ENCODE assay signal across 1 cellular context in genomic region chr1:226308723-226309397, GRCh38.
A peak's percentile ranks its signal among the peaks of the same experiment; 100 is the strongest.
TF ChIP-seq lines count a peak whose summit lies in the region.

Gene LIN9, minus strand, starts transcription at chr1:226309164. Its CDS starts 25 bp downstream, at chr1:226309139.

TF ChIP-seq in K562, 482 proteins besides CTCF, POLR2A, EP300 and RAD21 (continued from another document and continues in another):
- TF ChIP-seq CHD7 (IDR thresholded peaks at IDR 0.05; ENCODE audit: low read depth, low read length) (no peak), HNRNPLL (IDR thresholded peaks at IDR 0.05; ENCODE audit: low read depth, low read length, poor library complexity, severe bottlenecking) (no peak), ILK (tag; IDR thresholded peaks at IDR 0.05; ENCODE audit: borderline replicate concordance, low read depth) (no peak), ATF7 (IDR thresholded peaks at IDR 0.05) (no peak), HNRNPL (IDR thresholded peaks at IDR 0.05; ENCODE audit: low read depth, low read length) (peak; percentile 55; the same call in 1 of the 2 replicates), ZNF707 (CRISPR knock-in tag; conservative IDR thresholded peaks at IDR 0.05) (no peak), KAT7 (CRISPR knock-in tag; IDR thresholded peaks at IDR 0.05; ENCODE audit: borderline replicate concordance) (peak; percentile 96), ESRRA (IDR thresholded peaks at IDR 0.05; ENCODE audit: borderline replicate concordance, low read depth) (no peak; the same call in 1 of the 2 replicates), MAFF (IDR thresholded peaks at IDR 0.05; ENCODE audit: low read length) (no peak), BACH1 (tag; IDR thresholded peaks at IDR 0.05) (no peak), ZNF644 (tag; IDR thresholded peaks at IDR 0.05; ENCODE audit: low read depth) (no peak), HES1 (IDR thresholded peaks at IDR 0.05; ENCODE audit: low read depth) (no peak), CCAR2 (IDR thresholded peaks at IDR 0.05; ENCODE audit: low read depth, low read length) (no peak), FOXP4 (CRISPR knock-in tag; IDR thresholded peaks at IDR 0.05; ENCODE audit: borderline replicate concordance) (0 out of 2 replicates have a peak, but pooled peaks have one; percentile 23), BRF1 (IDR thresholded peaks at IDR 0.05; ENCODE audit: borderline replicate concordance, extremely low read depth, insufficient read length) (no peak), RBBP5 (IDR thresholded peaks at IDR 0.05; ENCODE audit: borderline replicate concordance, insufficient read depth, low read length, poor library complexity, severe bottlenecking) (peak; percentile 90), MAX (CRISPR knock-in tag; IDR thresholded peaks at IDR 0.05) (no peak), SRSF7 (optimal IDR thresholded peaks at IDR 0.05; ENCODE audit: low read depth, low read length) (no peak), DIDO1 (tag; IDR thresholded peaks at IDR 0.05; ENCODE audit: low read depth) (peak; percentile 42; the same call in 1 of the 2 replicates), FOXK1 (CRISPR knock-in tag; IDR thresholded peaks at IDR 0.05; ENCODE audit: borderline replicate concordance) (no peak), PHB2 (IDR thresholded peaks at IDR 0.05; ENCODE audit: low read depth) (no peak), ZNF384 (IDR thresholded peaks at IDR 0.05; ENCODE audit: low read depth, low read length) (peak; percentile 55; the same call in 1 of the 2 replicates), HEY1 (CRISPR knock-in tag; IDR thresholded peaks at IDR 0.05; ENCODE audit: borderline replicate concordance) (no peak), ZMIZ1 (IDR thresholded peaks at IDR 0.05; ENCODE audit: low read depth in 2 of 2, low read length in 2 of 2) (peak in 1 of 2 experiments; percentile 74; a peak in 2 of 4 replicates), MBD2 (IDR thresholded peaks at IDR 0.05; ENCODE audit: borderline replicate concordance, low read depth) (0 out of 2 replicates have a peak, but pooled peaks have one; percentile 34), HMG20B (CRISPR knock-in tag; IDR thresholded peaks at IDR 0.05) (no peak), VEZF1 (CRISPR knock-in tag; IDR thresholded peaks at IDR 0.05) (peak; percentile 98), ZNF324 (CRISPR knock-in tag; IDR thresholded peaks at IDR 0.05) (no peak), HDAC2 (IDR thresholded peaks at IDR 0.05) (peak; percentile 69), KDM5B (IDR thresholded peaks at IDR 0.05; ENCODE audit: insufficient replicate concordance, low read depth, low read length) (peak; percentile 96), CREB1 (IDR thresholded peaks at IDR 0.05) (no peak), CREB1 (CRISPR knock-in tag; IDR thresholded peaks at IDR 0.05) (0 out of 2 replicates have a peak, but pooled peaks have one; percentile 14), PHF21A (IDR thresholded peaks at IDR 0.05; ENCODE audit: borderline replicate concordance, low read depth) (no peak), TFE3 (CRISPR knock-in tag; IDR thresholded peaks at IDR 0.05) (no peak), SAP30 (IDR thresholded peaks at IDR 0.05; ENCODE audit: borderline replicate concordance, insufficient read depth, low read depth, low read length, poor library complexity, severe bottlenecking) (peak; percentile 93), HINFP (tag; conservative IDR thresholded peaks at IDR 0.05; ENCODE audit: low read depth) (no peak), EP400 (IDR thresholded peaks at IDR 0.05) (peak; percentile 89)
